ENCODE assay signal across 17 cellular contexts in genomic region chr15:70907784-70908471, GRCh38. TPM values are rescaled to one million over a fixed set of nuclear protein-coding genes. Genes with fewer than 3 reads are reported as not detected.
DNase-seq lines count a peak whose midpoint lies in the region; ATAC-seq and TF ChIP-seq lines count a peak whose summit lies in the region.
"Had no signal": no experiment of that assay in that cellular context is flagged by ENCODE, and none has a peak within 500 bp of the region (broad histone marks: within the 10 kb centered on the region; RNA-seq: fewer than 3 reads in every experiment).

No MANE protein-coding gene starts in this region.

- no TSS peak for BruUV-seq in HCT116 (replicated peaks; lab: Mats Ljungman, UMichigan)

- intact Hi-C loops in HCT116 (cut with micrococcal nuclease) = no loop called here

- TF ChIP-seq POLR2A in HCT116 (IDR thresholded peaks at IDR 0.05; ENCODE audit: borderline replicate concordance, extremely low read depth, insufficient read depth, insufficient read length) = no peak

- no peaks in the 10 kb centered on the region for H3K27me3 ChIP-seq in HCT116 (ENCODE audit: insufficient read depth, low read length)
- no peaks in the 10 kb centered on the region for H3K27me3 ChIP-seq in brain microvascular endothelial cell (replicated peaks)
- no peaks in the 10 kb centered on the region for H3K27me3 ChIP-seq in kidney epithelial cell (ENCODE audit: control insufficient read depth, insufficient read depth, low read length)
- H3K27me3 ChIP-seq: suprapubic skin had no signal

- peak; percentile 26 for TF ChIP-seq CTCF in AG09309 (IDR thresholded peaks at IDR 0.05; ENCODE audit: control insufficient read depth, insufficient read depth, low read depth, low read length, missing control alignments)
- TF ChIP-seq CTCF in HCT116 (IDR thresholded peaks at IDR 0.05 in 2 of 3, conservative IDR thresholded peaks at IDR 0.05 in 1 of 3; ENCODE audit: borderline replicate concordance in 1 of 3, insufficient read depth in 1 of 3, low read depth in 2 of 3, low read length in 2 of 3) = peak in 2 of 3 experiments; percentile 43 to 70; a peak in 3 of 6 replicates
- peak; percentile 49 for TF ChIP-seq CTCF in brain microvascular endothelial cell (IDR thresholded peaks at IDR 0.05; ENCODE audit: low read depth, low read length, missing control alignments)
- peak; percentile 25 for TF ChIP-seq CTCF in kidney epithelial cell (IDR thresholded peaks at IDR 0.05; ENCODE audit: insufficient read depth, low read length, poor library complexity, severe bottlenecking)

- no peak overlapping the region for H2AFZ ChIP-seq in HCT116 (ENCODE audit: low read depth, low read length, poor library complexity, severe bottlenecking)

- peaks cover 10 to 14% of the 10 kb centered on the region in 2 experiments; a peak in 2 of 4 replicates for H3K9me3 ChIP-seq in HCT116 (ENCODE audit: control insufficient read depth in 1 of 2, insufficient read depth in 1 of 2, low read depth in 1 of 2, low read length in 2 of 2)

- H3K4me2 ChIP-seq in HCT116 (ENCODE audit: low read length) = no peak overlapping the region

- H3K79me2 ChIP-seq in HCT116 (ENCODE audit: insufficient read depth, low read length) = no peaks in the 10 kb centered on the region

- no peaks in the 10 kb centered on the region for H3K36me3 ChIP-seq in HCT116 (ENCODE audit: control insufficient read depth in 1 of 2, insufficient read depth in 2 of 2, low read length in 2 of 2)
- H3K36me3 ChIP-seq in brain microvascular endothelial cell (replicated peaks) = no peaks in the 10 kb centered on the region
- H3K36me3 ChIP-seq in kidney epithelial cell (ENCODE audit: control insufficient read depth, insufficient read depth, low read length) = peaks cover 2% of the 10 kb centered on the region

- POLR2A ChIA-PET in HCT116 (lab: Charles Lee) = no interaction called here

- H3K9me2 ChIP-seq in HCT116 (ENCODE audit: insufficient read depth) = no peaks in the 10 kb centered on the region

- RAD21 ChIA-PET in HCT116 (lab: Charles Lee; ENCODE audit: low non-redundant PET in 1 of 2, low total read pairs in 2 of 2, uncharacterized antibody in 2 of 2, unreplicated experiment in 2 of 2) = no interaction called here

- H4K20me1 ChIP-seq in HCT116 (ENCODE audit: insufficient read depth) = no peaks in the 10 kb centered on the region

- H3K27ac ChIP-seq in HCT116 (ENCODE audit: low read depth, low read length) (no peak overlapping the region), brain microvascular endothelial cell (no peak overlapping the region)
- H3K27ac ChIP-seq: suprapubic skin had no signal

- H3K4me3 ChIP-seq in AG09309 (ENCODE audit: control insufficient read depth, low read depth, low read length) = no peak overlapping the region
- no peak overlapping the region for H3K4me3 ChIP-seq in HCT116 (replicated peaks in 1 of 2; ENCODE audit: low read depth in 1 of 2, low read length in 2 of 2)
- no peak overlapping the region for H3K4me3 ChIP-seq in brain microvascular endothelial cell (ENCODE audit: low read depth, low read length)
- no peak overlapping the region for H3K4me3 ChIP-seq in kidney epithelial cell (ENCODE audit: low read depth, low read length)
- H3K4me3 ChIP-seq: suprapubic skin had no signal

- peaks cover 0 to under 1% of the 10 kb centered on the region in 2 experiments; a peak in 1 of 4 replicates for H3K4me1 ChIP-seq in HCT116 (ENCODE audit: control insufficient read depth in 1 of 2, insufficient read depth in 2 of 2, low read length in 2 of 2)
- H3K4me1 ChIP-seq: suprapubic skin had no signal

- ATAC-seq in HCT116 = no peak
- no peak for ATAC-seq in HG03342 (IDR thresholded peaks at IDR 0.05; ENCODE audit: unreplicated experiment)
- ATAC-seq in HG02884 (IDR thresholded peaks at IDR 0.05; ENCODE audit: unreplicated experiment) = no peak
- ATAC-seq: activated T-cell treated with anti-CD3 and anti-CD28 coated beads, Interleukin-2, amount 50 U/mL, for 4 hours had no signal

- TF ChIP-seq RAD21 in HCT116 (IDR thresholded peaks at IDR 0.05; ENCODE audit: low read depth) = no peak

- CTCF ChIA-PET in HCT116 (lab: Charles Lee) = no interaction called here

- in situ Hi-C loops in brain microvascular endothelial cell (cut with HindIII; ENCODE audit: low pct_ligation_motif_present, low sequenced_read_pairs) = no loop called here

- no peak overlapping the region for H3K9ac ChIP-seq in HCT116 (ENCODE audit: low read length)

- DNase-seq in AG09309 (ENCODE audit: low read depth) = no peak
- no peak for DNase-seq in HCT116 (ENCODE audit: low read depth, low spot score)
- DNase-seq in brain microvascular endothelial cell = no peak
- no peak for DNase-seq in kidney epithelial cell (ENCODE audit: low read depth)
- DNase-seq in SIG-M5 treated with dmso at 0.1 percent for 504 hours (lab: John Stamatoyannopoulos, UW; ENCODE audit: unreplicated experiment) = no peak
- DNase-seq in superior temporal gyrus (ENCODE audit: extremely low spot score) = no peak
- DNase-seq: activated CD4-positive, alpha-beta T cell treated with anti-CD3 and anti-CD28 coated beads for 48 hours; activated T-cell treated with anti-CD3 and anti-CD28 coated beads, Interleukin-2, amount 50 U/mL, for 4 hours; amniotic stem cell; cortex of kidney; KG1; NCI-H187 treated with DMSO at 0.1 percent for 48 hours; NCI-H524 treated with DMSO at 0.1 percent for 48 hours; occipital lobe had no signal

TF ChIP-seq in HCT116, 20 proteins besides CTCF, POLR2A, EP300 and RAD21:
- TF ChIP-seq CBX3 (IDR thresholded peaks at IDR 0.05; ENCODE audit: low read depth) (peak; percentile 85), TCF7L2 (IDR thresholded peaks at IDR 0.05; ENCODE audit: borderline replicate concordance, extremely low read depth, insufficient read depth, insufficient read length) (no peak)

RNA-seq across cellular contexts. Expression of gene LRRC49, which starts 15.3 kb away (rescaled TPM):
- 7.4 TPM for total RNA-seq in HCT116 (2021; ENCODE audit: unreplicated experiment)
- polyA plus RNA-seq in HCT116 (2012) = 1.3 and 3.1 TPM in 2 replicates
- total RNA-seq in kidney epithelial cell = 53.0 and 62.0 TPM in 2 replicates
- total RNA-seq: activated T-cell treated with anti-CD3 and anti-CD28 coated beads, Interleukin-2, amount 50 U/mL, for 4 hours had no signal

RNA-seq across cellular contexts. Expression of gene THAP10, which starts 15.7 kb away (rescaled TPM):
- total RNA-seq in HCT116 (2021; ENCODE audit: unreplicated experiment) = 2.8 TPM
- polyA plus RNA-seq in HCT116 (2012) = 0.75 and 0.99 TPM in 2 replicates
- 4.2 and 4.8 TPM in 2 replicates for total RNA-seq in kidney epithelial cell
- total RNA-seq: activated T-cell treated with anti-CD3 and anti-CD28 coated beads, Interleukin-2, amount 50 U/mL, for 4 hours had no signal

RNA-seq across cellular contexts. Expression of gene LARP6, which starts 54.0 kb away (rescaled TPM):
- total RNA-seq in HCT116 (2021; ENCODE audit: unreplicated experiment) (35.9 TPM), kidney epithelial cell (52.8 and 101 TPM in 2 replicates)
- 55.1 and 58.8 TPM in 2 replicates for polyA plus RNA-seq in HCT116 (2012)
